16 cellular contexts compared by ENCODE assay signal in the genomic region with DNA sequence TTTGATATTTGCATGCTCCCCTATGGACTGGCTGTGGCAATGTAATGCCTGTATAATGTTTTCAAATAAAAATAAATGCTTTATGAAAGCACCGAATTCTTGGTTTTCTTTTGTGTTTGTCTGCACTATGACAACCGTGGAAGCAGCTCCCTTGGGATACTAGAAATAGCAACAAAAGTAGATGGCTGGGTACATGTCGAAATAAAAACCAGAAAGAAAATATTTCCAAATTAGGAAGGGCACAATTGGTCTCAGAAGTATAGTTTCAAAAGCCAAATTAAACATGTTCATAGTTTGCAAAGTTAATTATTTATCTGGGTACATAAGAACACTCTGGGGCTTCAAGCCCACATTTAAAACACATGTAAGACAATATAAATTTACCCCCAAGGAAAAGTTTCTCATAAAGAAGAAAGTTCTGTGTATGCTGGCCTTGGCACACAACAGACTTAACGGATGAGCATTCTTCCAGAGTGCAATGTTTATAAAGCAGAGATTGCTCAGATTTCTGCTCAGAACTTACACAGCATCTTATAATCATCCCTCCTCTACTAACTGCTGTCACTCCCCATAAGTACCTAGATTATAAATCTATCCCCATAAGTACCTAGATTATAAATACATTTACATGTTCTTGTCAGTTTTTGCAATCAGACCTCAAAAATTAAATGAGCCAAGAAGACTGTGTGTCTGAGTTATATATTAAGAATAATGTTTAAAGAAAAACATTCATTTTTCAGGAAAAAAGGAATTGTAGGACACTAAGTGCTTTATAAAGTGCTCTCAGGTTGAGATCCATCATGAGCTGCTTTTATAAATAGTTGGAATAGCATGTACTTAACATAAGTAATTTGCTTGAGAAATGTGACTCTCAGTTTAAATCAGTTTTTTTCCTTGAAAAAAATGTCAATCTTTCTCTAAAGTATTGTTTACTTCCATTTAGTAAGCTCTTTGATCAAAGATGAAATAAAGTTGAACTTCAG.
DNase-seq lines count a peak whose midpoint lies in the region; ATAC-seq and TF ChIP-seq lines count a peak whose summit lies in the region.
"Had no signal": no experiment of that assay in that cellular context is flagged by ENCODE, and none has a peak within 500 bp of the region (broad histone marks: within the 10 kb centered on the region; RNA-seq: fewer than 3 reads in every experiment).

No MANE protein-coding gene starts in this region.

- no peak overlapping the region for H3K4me2 ChIP-seq in PC-3 (ENCODE audit: low read length)

- no TSS peak for BruUV-seq in PC-3 (replicated peaks; lab: Mats Ljungman, UMichigan)

- no peak overlapping the region for H3K4me3 Mint-ChIP-seq in CD4-positive, alpha-beta memory T cell
- H3K4me3 Mint-ChIP-seq: activated T-cell treated with anti-CD3 and anti-CD28 coated beads, Interleukin-2, amount 50 U/mL, for 4 hours; CD8-positive, alpha-beta T cell had no signal

- CTCF ChIA-PET in PC-3 (lab: Charles Lee), result no interaction called here
- CTCF ChIA-PET in CD4-positive, alpha-beta memory T cell (lab: Charles Lee; ENCODE audit: partially characterized antibody), result no interaction called here

- no peaks in the 10 kb centered on the region for H3K4me1 Mint-ChIP-seq in CD4-positive, alpha-beta memory T cell

- POLR2A ChIA-PET in PC-3 (lab: Charles Lee; ENCODE audit: unreplicated experiment), result no interaction called here
- POLR2A ChIA-PET in CD4-positive, alpha-beta memory T cell (lab: Charles Lee; ENCODE audit: partially characterized antibody), result no interaction called here

- H3K27me3 Mint-ChIP-seq in CD4-positive, alpha-beta memory T cell, result peaks cover 0 to 2% of the 10 kb centered on the region in 2 donors

- H2AFZ ChIP-seq in PC-3 (ENCODE audit: low read length), result no peak overlapping the region

- H3K9me3 ChIP-seq in right lobe of liver (no peaks in the 10 kb centered on the region), testis (no peaks in the 10 kb centered on the region), PC-3 (ENCODE audit: low read length) (no peaks in the 10 kb centered on the region)
- no peaks in the 10 kb centered on the region for H3K9me3 ChIP-seq in CD4-positive, alpha-beta memory T cell (ENCODE audit: control insufficient read depth in 1 of 2, low read length in 2 of 2)
- H3K9me3 ChIP-seq: body of pancreas, pancreas, SJCRH30 had no signal

- H3K9me2 ChIP-seq in PC-3 (replicated peaks; ENCODE audit: low read length), result no peaks in the 10 kb centered on the region

- no peak overlapping the region for H3K27ac Mint-ChIP-seq in CD4-positive, alpha-beta memory T cell
- H3K27ac Mint-ChIP-seq: CD8-positive, alpha-beta T cell had no signal

- intact Hi-C loops in right lobe of liver (cut with DNase I), result no loop called here
- intact Hi-C loops in testis (cut with DNase I; ENCODE audit: low total_unique reads), result no loop called here
- intact Hi-C loops in PC-3 (cut with micrococcal nuclease), result no loop called here
- intact Hi-C loops in CD4-positive, alpha-beta memory T cell (cut with micrococcal nuclease), result no loop called here

- no peaks in the 10 kb centered on the region for H4K20me1 ChIP-seq in PC-3 (ENCODE audit: low read length)

- no peaks in the 10 kb centered on the region for H3K79me2 ChIP-seq in PC-3 (ENCODE audit: low read length)

- H3K9ac ChIP-seq in PC-3 (ENCODE audit: low read length), result no peak overlapping the region

- H3K27ac ChIP-seq in caudate nucleus (ENCODE audit: low read depth, low read length), result peak overlapping the region; percentile 40
- peak overlapping the region in 2 of 3 donors; percentile 47 to 72 for H3K27ac ChIP-seq in right lobe of liver
- H3K27ac ChIP-seq in testis, result peak overlapping the region; percentile 59 to 84
- no peak overlapping the region for H3K27ac ChIP-seq in foreskin keratinocyte
- no peak overlapping the region for H3K27ac ChIP-seq in PC-3 (ENCODE audit: low read length)
- no peak overlapping the region for H3K27ac ChIP-seq in CD4-positive, alpha-beta memory T cell (ENCODE audit: low read depth, low read length)
- H3K27ac ChIP-seq: body of pancreas, pancreas, SJCRH30 had no signal

- H3K27me3 ChIP-seq in right lobe of liver, result no peaks in the 10 kb centered on the region
- H3K27me3 ChIP-seq in testis, result no peaks in the 10 kb centered on the region
- H3K27me3 ChIP-seq in foreskin keratinocyte, result no peaks in the 10 kb centered on the region
- no peaks in the 10 kb centered on the region for H3K27me3 ChIP-seq in PC-3 (ENCODE audit: low read length)
- no peaks in the 10 kb centered on the region for H3K27me3 ChIP-seq in CD4-positive, alpha-beta memory T cell (ENCODE audit: insufficient read depth, low read length)
- H3K27me3 ChIP-seq: body of pancreas, pancreas, SJCRH30 had no signal

- DNase-seq in caudate nucleus (lab: John Stamatoyannopoulos, UW) (no peak), right lobe of liver (no peak), testis (no peak), foreskin keratinocyte (no peak), PC-3 (no peak)
- DNase-seq in CD4-positive, alpha-beta memory T cell, result no peak
- DNase-seq: activated CD4-positive, CD25-positive, alpha-beta regulatory T cell; activated T-cell treated with anti-CD3 and anti-CD28 coated beads, Interleukin-2, amount 50 U/mL, for 4 hours; body of pancreas; CD8-positive, alpha-beta T cell; NCI-H526; pancreas; SJCRH30; trophoblast cell had no signal

- H3K4me1 ChIP-seq in right lobe of liver (peaks cover 0 to 3% (median 0%) of the 10 kb centered on the region in 4 donors), testis (peaks cover 14% of the 10 kb centered on the region), foreskin keratinocyte (no peaks in the 10 kb centered on the region), PC-3 (ENCODE audit: insufficient read depth, low read length) (no peaks in the 10 kb centered on the region)
- no peaks in the 10 kb centered on the region for H3K4me1 ChIP-seq in CD4-positive, alpha-beta memory T cell (ENCODE audit: insufficient read depth, low read length)
- H3K4me1 ChIP-seq: pancreas had no signal

- H3K36me3 Mint-ChIP-seq in CD4-positive, alpha-beta memory T cell, result no peaks in the 10 kb centered on the region
- H3K36me3 Mint-ChIP-seq: CD8-positive, alpha-beta T cell had no signal

- 22% methylated on average over 4 of the region's 4 CpGs for WGBS in right lobe of liver (ENCODE audit: insufficient coverage, low coverage, low lambda C conversion rate, missing lambda C conversion rate)
- WGBS in testis, 2 donors, result 38 to 55% methylated on average over 4 of the region's 4 CpGs

- H3K36me3 ChIP-seq in right lobe of liver (no peaks in the 10 kb centered on the region), testis (ENCODE audit: low read depth, missing control alignments) (no peaks in the 10 kb centered on the region), PC-3 (ENCODE audit: low read depth, low read length) (no peaks in the 10 kb centered on the region)
- no peaks in the 10 kb centered on the region for H3K36me3 ChIP-seq in CD4-positive, alpha-beta memory T cell (ENCODE audit: insufficient read depth, low read length)
- H3K36me3 ChIP-seq: pancreas, SJCRH30 had no signal

- no peaks in the 10 kb centered on the region for H3F3A ChIP-seq in PC-3 (ENCODE audit: low read length, unreplicated experiment)

- no peak overlapping the region for H3K4me3 ChIP-seq in right lobe of liver
- no peak overlapping the region for H3K4me3 ChIP-seq in testis
- no peak overlapping the region for H3K4me3 ChIP-seq in PC-3 (ENCODE audit: low read length)
- H3K4me3 ChIP-seq in CD4-positive, alpha-beta memory T cell (ENCODE audit: low read length in 2 of 2), result no peak overlapping the region
- H3K4me3 ChIP-seq: body of pancreas, pancreas, SJCRH30 had no signal

- ATAC-seq in GM19395 (IDR thresholded peaks at IDR 0.05; ENCODE audit: unreplicated experiment) (peak; percentile 25), right lobe of liver (peak; percentile 52 to 95 (median 76)), foreskin keratinocyte (no peak), GM19455 (IDR thresholded peaks at IDR 0.05; ENCODE audit: unreplicated experiment) (no peak), PC-3 (no peak)
- ATAC-seq: activated T-cell treated with anti-CD3 and anti-CD28 coated beads, Interleukin-2, amount 50 U/mL, for 4 hours; body of pancreas; CD8-positive, alpha-beta T cell had no signal

- TF ChIP-seq CTCF in right lobe of liver (IDR thresholded peaks at IDR 0.05) (no peak), testis (IDR thresholded peaks at IDR 0.05) (no peak), foreskin keratinocyte (conservative IDR thresholded peaks at IDR 0.05) (no peak), PC-3 (conservative IDR thresholded peaks at IDR 0.05; ENCODE audit: low read depth, low read length) (no peak)

- no peaks in the 10 kb centered on the region for H3K9me3 Mint-ChIP-seq in CD4-positive, alpha-beta memory T cell
- H3K9me3 Mint-ChIP-seq: activated T-cell treated with anti-CD3 and anti-CD28 coated beads, Interleukin-2, amount 50 U/mL, for 4 hours; CD8-positive, alpha-beta T cell had no signal

- TF ChIP-seq POLR2A in right lobe of liver (IDR thresholded peaks at IDR 0.05) (no peak), testis (IDR thresholded peaks at IDR 0.05) (no peak)

Comparison
In these comparisons a context has a peak if more than half of its experiments do, and no peak if none do; other contexts are left out.
1. ATAC-seq: peak in GM19395 (single experiment) and right lobe of liver (4 of 4); none in foreskin keratinocyte (single experiment), GM19455 (single experiment) and PC-3 (single experiment).
2. H3K27ac ChIP-seq: peak in caudate nucleus (single experiment), right lobe of liver (2 of 3) and testis (2 of 2); none in foreskin keratinocyte (single experiment), PC-3 (single experiment) and CD4-positive, alpha-beta memory T cell (single experiment).